ENCODE assay signal across 1 cellular context in genomic region chr1:109547412-109548320, GRCh38.
A peak's percentile ranks its signal among the peaks of the same experiment; 100 is the strongest.
TF ChIP-seq lines count a peak whose summit lies in the region.

No MANE protein-coding gene starts in this region.

TF ChIP-seq in HepG2, 621 proteins besides CTCF, POLR2A, EP300 and RAD21 (continues in another document):
- no peak for TF ChIP-seq ATRX (CRISPR knock-in tag; IDR thresholded peaks at IDR 0.05; ENCODE audit: borderline replicate concordance)
- 0 out of 2 replicates have a peak, but pooled peaks have one; percentile 6 for TF ChIP-seq FUBP1 (CRISPR knock-in tag; IDR thresholded peaks at IDR 0.05; ENCODE audit: borderline replicate concordance)
- TF ChIP-seq SPEN (CRISPR knock-in tag; IDR thresholded peaks at IDR 0.05; ENCODE audit: low read depth): no peak
- peak; percentile 24; the same call in 1 of the 2 replicates for TF ChIP-seq JUND (CRISPR knock-in tag; IDR thresholded peaks at IDR 0.05)
- TF ChIP-seq, protein P1, sequence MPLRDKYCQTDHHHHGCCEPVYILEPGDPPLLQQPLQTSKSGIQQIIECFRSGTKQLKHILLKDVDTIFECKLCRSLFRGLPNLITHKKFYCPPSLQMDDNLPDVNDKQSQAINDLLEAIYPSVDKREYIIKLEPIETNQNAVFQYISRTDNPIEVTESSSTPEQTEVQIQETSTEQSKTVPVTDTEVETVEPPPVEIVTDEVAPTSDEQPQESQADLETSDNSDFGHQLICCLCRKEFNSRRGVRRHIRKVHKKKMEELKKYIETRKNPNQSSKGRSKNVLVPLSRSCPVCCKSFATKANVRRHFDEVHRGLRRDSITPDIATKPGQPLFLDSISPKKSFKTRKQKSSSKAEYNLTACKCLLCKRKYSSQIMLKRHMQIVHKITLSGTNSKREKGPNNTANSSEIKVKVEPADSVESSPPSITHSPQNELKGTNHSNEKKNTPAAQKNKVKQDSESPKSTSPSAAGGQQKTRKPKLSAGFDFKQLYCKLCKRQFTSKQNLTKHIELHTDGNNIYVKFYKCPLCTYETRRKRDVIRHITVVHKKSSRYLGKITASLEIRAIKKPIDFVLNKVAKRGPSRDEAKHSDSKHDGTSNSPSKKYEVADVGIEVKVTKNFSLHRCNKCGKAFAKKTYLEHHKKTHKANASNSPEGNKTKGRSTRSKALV (CRISPR knock-in tag; IDR thresholded peaks at IDR 0.05): no peak
- TF ChIP-seq HDAC1 (CRISPR knock-in tag; IDR thresholded peaks at IDR 0.05): peak; percentile 38; the same call in 1 of the 2 replicates
- no peak for TF ChIP-seq ZZZ3 (CRISPR knock-in tag; IDR thresholded peaks at IDR 0.05; ENCODE audit: borderline replicate concordance)
- no peak for TF ChIP-seq FOSL1 (CRISPR knock-in tag; IDR thresholded peaks at IDR 0.05; ENCODE audit: borderline replicate concordance)
- TF ChIP-seq HBP1 (CRISPR knock-in tag; IDR thresholded peaks at IDR 0.05; ENCODE audit: low read depth): 0 out of 2 replicates have a peak, but pooled peaks have one; percentile 12
- TF ChIP-seq, protein P2, sequence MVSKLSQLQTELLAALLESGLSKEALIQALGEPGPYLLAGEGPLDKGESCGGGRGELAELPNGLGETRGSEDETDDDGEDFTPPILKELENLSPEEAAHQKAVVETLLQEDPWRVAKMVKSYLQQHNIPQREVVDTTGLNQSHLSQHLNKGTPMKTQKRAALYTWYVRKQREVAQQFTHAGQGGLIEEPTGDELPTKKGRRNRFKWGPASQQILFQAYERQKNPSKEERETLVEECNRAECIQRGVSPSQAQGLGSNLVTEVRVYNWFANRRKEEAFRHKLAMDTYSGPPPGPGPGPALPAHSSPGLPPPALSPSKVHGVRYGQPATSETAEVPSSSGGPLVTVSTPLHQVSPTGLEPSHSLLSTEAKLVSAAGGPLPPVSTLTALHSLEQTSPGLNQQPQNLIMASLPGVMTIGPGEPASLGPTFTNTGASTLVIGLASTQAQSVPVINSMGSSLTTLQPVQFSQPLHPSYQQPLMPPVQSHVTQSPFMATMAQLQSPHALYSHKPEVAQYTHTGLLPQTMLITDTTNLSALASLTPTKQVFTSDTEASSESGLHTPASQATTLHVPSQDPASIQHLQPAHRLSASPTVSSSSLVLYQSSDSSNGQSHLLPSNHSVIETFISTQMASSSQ (IDR thresholded peaks at IDR 0.05; ENCODE audit: low read depth): no peak
- TF ChIP-seq, protein P2 (CRISPR knock-in tag; IDR thresholded peaks at IDR 0.05; ENCODE audit: borderline replicate concordance): no peak
- TF ChIP-seq ZIK1 (CRISPR knock-in tag; IDR thresholded peaks at IDR 0.05; ENCODE audit: borderline replicate concordance, low read depth): 0 out of 2 replicates have a peak, but pooled peaks have one; percentile 16
- 0 out of 2 replicates have a peak, but pooled peaks have one; percentile 1 for TF ChIP-seq ZNF160 (CRISPR knock-in tag; IDR thresholded peaks at IDR 0.05)
- TF ChIP-seq, protein P3, sequence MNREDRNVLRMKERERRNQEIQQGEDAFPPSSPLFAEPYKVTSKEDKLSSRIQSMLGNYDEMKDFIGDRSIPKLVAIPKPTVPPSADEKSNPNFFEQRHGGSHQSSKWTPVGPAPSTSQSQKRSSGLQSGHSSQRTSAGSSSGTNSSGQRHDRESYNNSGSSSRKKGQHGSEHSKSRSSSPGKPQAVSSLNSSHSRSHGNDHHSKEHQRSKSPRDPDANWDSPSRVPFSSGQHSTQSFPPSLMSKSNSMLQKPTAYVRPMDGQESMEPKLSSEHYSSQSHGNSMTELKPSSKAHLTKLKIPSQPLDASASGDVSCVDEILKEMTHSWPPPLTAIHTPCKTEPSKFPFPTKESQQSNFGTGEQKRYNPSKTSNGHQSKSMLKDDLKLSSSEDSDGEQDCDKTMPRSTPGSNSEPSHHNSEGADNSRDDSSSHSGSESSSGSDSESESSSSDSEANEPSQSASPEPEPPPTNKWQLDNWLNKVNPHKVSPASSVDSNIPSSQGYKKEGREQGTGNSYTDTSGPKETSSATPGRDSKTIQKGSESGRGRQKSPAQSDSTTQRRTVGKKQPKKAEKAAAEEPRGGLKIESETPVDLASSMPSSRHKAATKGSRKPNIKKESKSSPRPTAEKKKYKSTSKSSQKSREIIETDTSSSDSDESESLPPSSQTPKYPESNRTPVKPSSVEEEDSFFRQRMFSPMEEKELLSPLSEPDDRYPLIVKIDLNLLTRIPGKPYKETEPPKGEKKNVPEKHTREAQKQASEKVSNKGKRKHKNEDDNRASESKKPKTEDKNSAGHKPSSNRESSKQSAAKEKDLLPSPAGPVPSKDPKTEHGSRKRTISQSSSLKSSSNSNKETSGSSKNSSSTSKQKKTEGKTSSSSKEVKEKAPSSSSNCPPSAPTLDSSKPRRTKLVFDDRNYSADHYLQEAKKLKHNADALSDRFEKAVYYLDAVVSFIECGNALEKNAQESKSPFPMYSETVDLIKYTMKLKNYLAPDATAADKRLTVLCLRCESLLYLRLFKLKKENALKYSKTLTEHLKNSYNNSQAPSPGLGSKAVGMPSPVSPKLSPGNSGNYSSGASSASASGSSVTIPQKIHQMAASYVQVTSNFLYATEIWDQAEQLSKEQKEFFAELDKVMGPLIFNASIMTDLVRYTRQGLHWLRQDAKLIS (CRISPR knock-in tag; IDR thresholded peaks at IDR 0.05): no peak
- TF ChIP-seq SP5 (CRISPR knock-in tag; IDR thresholded peaks at IDR 0.05; ENCODE audit: borderline replicate concordance, low read depth): 0 out of 2 replicates have a peak, but pooled peaks have one; percentile 1
- 0 out of 2 replicates have a peak, but pooled peaks have one; percentile 55 for TF ChIP-seq KDM5A (IDR thresholded peaks at IDR 0.05; ENCODE audit: borderline replicate concordance, low read length)
- TF ChIP-seq ZNF646 (CRISPR knock-in tag; IDR thresholded peaks at IDR 0.05): no peak
- 0 out of 2 replicates have a peak, but pooled peaks have one; percentile 14 for TF ChIP-seq ZBTB20 (CRISPR knock-in tag; IDR thresholded peaks at IDR 0.05; ENCODE audit: borderline replicate concordance, low read depth)
- TF ChIP-seq ELF4 (CRISPR knock-in tag; IDR thresholded peaks at IDR 0.05; ENCODE audit: borderline replicate concordance): no peak
- no peak for TF ChIP-seq ZNF841 (CRISPR knock-in tag; IDR thresholded peaks at IDR 0.05; ENCODE audit: borderline replicate concordance)
- TF ChIP-seq HDAC2 (CRISPR knock-in tag; IDR thresholded peaks at IDR 0.05): 0 out of 2 replicates have a peak, but pooled peaks have one; percentile 4
- no peak for TF ChIP-seq CREBL2 (CRISPR knock-in tag; IDR thresholded peaks at IDR 0.05; ENCODE audit: borderline replicate concordance)
- no peak for TF ChIP-seq ZNF260 (CRISPR knock-in tag; IDR thresholded peaks at IDR 0.05; ENCODE audit: borderline replicate concordance, low read depth)
- no peak for TF ChIP-seq ZNF230 (CRISPR knock-in tag; IDR thresholded peaks at IDR 0.05)
- TF ChIP-seq PCBP2 (optimal IDR thresholded peaks at IDR 0.05; ENCODE audit: low read depth, low read length, poor library complexity, severe bottlenecking): no peak
- no peak; the same call in 1 of the 2 replicates for TF ChIP-seq ZNF530 (CRISPR knock-in tag; IDR thresholded peaks at IDR 0.05; ENCODE audit: low read depth)
